ENCODE assay signal across 10 cellular contexts in genomic region chr1:10904396-10905358, GRCh38.
DNase-seq lines count a peak whose midpoint lies in the region; ATAC-seq lines count a peak whose summit lies in the region.
"Had no signal": no experiment of that assay in that cellular context is flagged by ENCODE, and none has a peak within 500 bp of the region (broad histone marks: within the 10 kb centered on the region; RNA-seq: fewer than 3 reads in every experiment).

No MANE protein-coding gene starts in this region.

- peaks cover 38% of the 10 kb centered on the region for H3K4me1 Mint-ChIP-seq in dendritic cell treated with granulocyte-macrophage colony-stimulating factor and Interleukin-4, amounts not matched to agents 40 ng/mL and 50 ng/mL, for 4 days (ENCODE audit: low read depth)

- peaks cover 10% of the 10 kb centered on the region for H3K27me3 Mint-ChIP-seq in dendritic cell treated with granulocyte-macrophage colony-stimulating factor and Interleukin-4, amounts not matched to agents 40 ng/mL and 50 ng/mL, for 4 days

- H3K9me3 Mint-ChIP-seq in dendritic cell treated with granulocyte-macrophage colony-stimulating factor and Interleukin-4, amounts not matched to agents 40 ng/mL and 50 ng/mL, for 4 days: no peaks in the 10 kb centered on the region

- intact Hi-C loops in dendritic cell treated with granulocyte-macrophage colony-stimulating factor and Interleukin-4, amounts not matched to agents 40 ng/mL and 50 ng/mL, for 4 days (cut with micrococcal nuclease): no loop called here
- intact Hi-C loops in posterior vena cava (cut with DNase I): no loop called here

- H3K36me3 Mint-ChIP-seq in dendritic cell treated with granulocyte-macrophage colony-stimulating factor and Interleukin-4, amounts not matched to agents 40 ng/mL and 50 ng/mL, for 4 days (ENCODE audit: low read depth): no peaks in the 10 kb centered on the region

- H3K4me3 Mint-ChIP-seq in dendritic cell treated with granulocyte-macrophage colony-stimulating factor and Interleukin-4, amounts not matched to agents 40 ng/mL and 50 ng/mL, for 4 days: no peak overlapping the region

- peak overlapping the region; percentile 59 for H3K27ac Mint-ChIP-seq in dendritic cell treated with granulocyte-macrophage colony-stimulating factor and Interleukin-4, amounts not matched to agents 40 ng/mL and 50 ng/mL, for 4 days

- no peak for ATAC-seq in HG03139 (IDR thresholded peaks at IDR 0.05; ENCODE audit: unreplicated experiment)

- DNase-seq in activated T-cell treated with anti-CD3 and anti-CD28 coated beads for 1 hour (ENCODE audit: low read depth) (peak; percentile 20), SK-N-DZ (ENCODE audit: low spot score) (peak; percentile 88), posterior vena cava (ENCODE audit: low spot score) (peak; percentile 72), OCI-M1 (lab: John Stamatoyannopoulos, UW) (no peak), ecto neural progenitor cell (ENCODE audit: low spot score) (no peak)
- DNase-seq in activated T-cell treated with anti-CD3 and anti-CD28 coated beads, Interleukin-2, amount 50 U/mL, for 1 hour: no peak
- DNase-seq: GM23248, NCI-H526 treated with DMSO at 0.1 percent for 48 hours had no signal

Comparison
In these comparisons a context has a peak if more than half of its experiments do, and no peak if none do; other contexts are left out.
1. DNase-seq: peak in activated T-cell treated with anti-CD3 and anti-CD28 coated beads for 1 hour (single experiment), SK-N-DZ (single experiment) and posterior vena cava (single experiment); none in activated T-cell treated with anti-CD3 and anti-CD28 coated beads, Interleukin-2, amount 50 U/mL, for 1 hour (single experiment), OCI-M1 (single experiment) and ecto neural progenitor cell (single experiment).